8 cellular contexts compared by ENCODE assay signal in the genomic region with DNA sequence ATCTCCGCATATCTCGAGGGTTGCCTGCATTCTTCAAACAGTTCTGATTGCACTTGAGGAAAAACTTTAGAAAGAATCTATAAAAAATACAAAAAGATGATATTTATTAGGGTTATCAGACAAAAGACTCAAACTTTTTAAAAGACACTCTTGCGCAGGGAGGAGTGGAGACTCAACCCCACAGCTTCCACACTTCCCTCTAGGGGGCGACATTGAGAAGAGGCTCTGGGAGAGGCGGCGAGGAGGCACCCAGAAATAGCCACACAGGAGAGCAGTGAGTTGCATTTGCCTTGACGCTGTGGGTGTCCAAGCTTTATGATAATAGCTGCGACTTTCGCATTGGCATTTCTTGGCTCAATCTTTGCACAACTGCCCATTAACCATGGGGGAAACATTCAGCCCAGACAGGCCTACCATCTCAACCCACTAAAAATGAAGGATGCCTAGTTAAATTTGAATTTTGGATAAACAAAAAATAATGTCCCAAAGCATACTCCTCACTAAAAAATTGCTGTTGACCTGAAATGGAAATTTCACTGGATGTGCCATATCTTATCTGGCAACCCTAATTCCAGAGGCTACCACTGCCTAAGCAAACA.
DNase-seq lines count a peak whose midpoint lies in the region; ATAC-seq and TF ChIP-seq lines count a peak whose summit lies in the region.

No MANE protein-coding gene starts in this region.

- H3K27me3 ChIP-seq in left lung, result peaks cover 0 to 17% of the 10 kb centered on the region in 2 donors

- H3K27ac ChIP-seq in left lung, result no peak overlapping the region

- H3K4me1 ChIP-seq in left lung, result no peaks in the 10 kb centered on the region

- DNase-seq in CD1c-positive myeloid dendritic cell (ENCODE audit: extremely low spot score) (peak; percentile 35), left lung (no peak), NCI-H345 treated with DMSO at 0.1 percent for 48 hours (lab: John Stamatoyannopoulos, UW; ENCODE audit: unreplicated experiment) (no peak), A172 (ENCODE audit: low spot score) (no peak), HCEC 1CT (no peak)
- peak; percentile 49 for DNase-seq in activated CD4-positive, alpha-beta memory T cell treated with anti-CD3 and anti-CD28 coated beads for 36 hours
- DNase-seq in activated T-helper 2 cell treated with anti-CD3 and anti-CD28 coated beads, Interferon-gamma antibody, Interleukin-2, Interleukin-4, amounts not matched to agents 10 μg/mL and 5 μg/mL and 100 μg/mL, durations not matched to agents 14 hours and 24 hours and 36 hours (ENCODE audit: low spot score), result no peak

- H3K27me3 Mint-ChIP-seq in activated CD4-positive, alpha-beta memory T cell treated with anti-CD3 and anti-CD28 coated beads for 36 hours, result peaks cover 3% of the 10 kb centered on the region
- no peaks in the 10 kb centered on the region for H3K27me3 Mint-ChIP-seq in activated T-helper 2 cell treated with anti-CD3 and anti-CD28 coated beads, Interferon-gamma antibody, Interleukin-2, Interleukin-4, amounts not matched to agents 10 μg/mL and 5 μg/mL and 100 μg/mL, durations not matched to agents 14 hours and 24 hours and 36 hours (ENCODE audit: low read depth)

- H3K36me3 ChIP-seq in left lung, result no peaks in the 10 kb centered on the region

- no peak overlapping the region for H3K4me3 ChIP-seq in left lung

- CTCF ChIA-PET in activated CD4-positive, alpha-beta memory T cell treated with anti-CD3 and anti-CD28 coated beads for 36 hours (lab: Charles Lee), result interaction anchor here (0.5 to 1.8 kb wide), 8 partner anchors 10 to 368 kb away, joined by 3 to 6 read pairs (median 4); no protein-coding TSS in a partner anchor

- no peaks in the 10 kb centered on the region for H3K9me3 ChIP-seq in left lung

- H3K4me1 Mint-ChIP-seq in activated CD4-positive, alpha-beta memory T cell treated with anti-CD3 and anti-CD28 coated beads for 36 hours (ENCODE audit: low read depth), result no peaks in the 10 kb centered on the region
- H3K4me1 Mint-ChIP-seq in activated T-helper 2 cell treated with anti-CD3 and anti-CD28 coated beads, Interferon-gamma antibody, Interleukin-2, Interleukin-4, amounts not matched to agents 10 μg/mL and 5 μg/mL and 100 μg/mL, durations not matched to agents 14 hours and 24 hours and 36 hours (ENCODE audit: low read depth), result no peaks in the 10 kb centered on the region

- ATAC-seq in HG03103 (IDR thresholded peaks at IDR 0.05; ENCODE audit: low read depth, unreplicated experiment), result peak; percentile 63
- peak; percentile 60 for ATAC-seq in left lung

- TF ChIP-seq CTCF in left lung (IDR thresholded peaks at IDR 0.05), result peak; percentile 24 to 40

- no peak overlapping the region for H3K4me3 Mint-ChIP-seq in activated CD4-positive, alpha-beta memory T cell treated with anti-CD3 and anti-CD28 coated beads for 36 hours
- no peak overlapping the region for H3K4me3 Mint-ChIP-seq in activated T-helper 2 cell treated with anti-CD3 and anti-CD28 coated beads, Interferon-gamma antibody, Interleukin-2, Interleukin-4, amounts not matched to agents 10 μg/mL and 5 μg/mL and 100 μg/mL, durations not matched to agents 14 hours and 24 hours and 36 hours (ENCODE audit: low read depth)

- no peaks in the 10 kb centered on the region for H3K36me3 Mint-ChIP-seq in activated CD4-positive, alpha-beta memory T cell treated with anti-CD3 and anti-CD28 coated beads for 36 hours
- H3K36me3 Mint-ChIP-seq in activated T-helper 2 cell treated with anti-CD3 and anti-CD28 coated beads, Interferon-gamma antibody, Interleukin-2, Interleukin-4, amounts not matched to agents 10 μg/mL and 5 μg/mL and 100 μg/mL, durations not matched to agents 14 hours and 24 hours and 36 hours (ENCODE audit: low read depth), result no peaks in the 10 kb centered on the region

- H3K9me3 Mint-ChIP-seq in activated CD4-positive, alpha-beta memory T cell treated with anti-CD3 and anti-CD28 coated beads for 36 hours, result no peaks in the 10 kb centered on the region
- no peaks in the 10 kb centered on the region for H3K9me3 Mint-ChIP-seq in activated T-helper 2 cell treated with anti-CD3 and anti-CD28 coated beads, Interferon-gamma antibody, Interleukin-2, Interleukin-4, amounts not matched to agents 10 μg/mL and 5 μg/mL and 100 μg/mL, durations not matched to agents 14 hours and 24 hours and 36 hours

- POLR2A ChIA-PET in activated CD4-positive, alpha-beta memory T cell treated with anti-CD3 and anti-CD28 coated beads for 36 hours (lab: Charles Lee), result no interaction called here

- H3K27ac Mint-ChIP-seq in activated CD4-positive, alpha-beta memory T cell treated with anti-CD3 and anti-CD28 coated beads for 36 hours, result no peak overlapping the region
- H3K27ac Mint-ChIP-seq in activated T-helper 2 cell treated with anti-CD3 and anti-CD28 coated beads, Interferon-gamma antibody, Interleukin-2, Interleukin-4, amounts not matched to agents 10 μg/mL and 5 μg/mL and 100 μg/mL, durations not matched to agents 14 hours and 24 hours and 36 hours, result no peak overlapping the region

- intact Hi-C loops in activated CD4-positive, alpha-beta memory T cell treated with anti-CD3 and anti-CD28 coated beads for 36 hours (cut with micrococcal nuclease), result loop anchor here (10.0 kb wide), 1 partner anchor 87 kb away; the partner anchor contains the start of gene EBF3
- intact Hi-C loops in left lung (cut with DNase I), result no loop called here
- intact Hi-C loops in activated T-helper 2 cell treated with anti-CD3 and anti-CD28 coated beads, Interferon-gamma antibody, Interleukin-2, Interleukin-4, amounts not matched to agents 10 μg/mL and 5 μg/mL and 100 μg/mL, durations not matched to agents 14 hours and 24 hours and 36 hours (cut with micrococcal nuclease), result loop anchor here (5.0 kb wide), 1 partner anchor 249 kb away; no protein-coding TSS in a partner anchor

Comparison
In these comparisons a context has a peak if more than half of its experiments do, and no peak if none do; other contexts are left out.
1. DNase-seq: peak in CD1c-positive myeloid dendritic cell (single experiment) and activated CD4-positive, alpha-beta memory T cell treated with anti-CD3 and anti-CD28 coated beads for 36 hours (single experiment); none in left lung (0 of 2), NCI-H345 treated with DMSO at 0.1 percent for 48 hours (single experiment), activated T-helper 2 cell treated with anti-CD3 and anti-CD28 coated beads, Interferon-gamma antibody, Interleukin-2, Interleukin-4, amounts not matched to agents 10 μg/mL and 5 μg/mL and 100 μg/mL, durations not matched to agents 14 hours and 24 hours and 36 hours (single experiment), A172 (single experiment) and HCEC 1CT (single experiment).
2. intact Hi-C loops: an anchor here in activated CD4-positive, alpha-beta memory T cell treated with anti-CD3 and anti-CD28 coated beads for 36 hours (10.0 kb wide) and activated T-helper 2 cell treated with anti-CD3 and anti-CD28 coated beads, Interferon-gamma antibody, Interleukin-2, Interleukin-4, amounts not matched to agents 10 μg/mL and 5 μg/mL and 100 μg/mL, durations not matched to agents 14 hours and 24 hours and 36 hours (5.0 kb wide); none called in left lung.